ENCODE assay signal across 11 cellular contexts in the genomic region with DNA sequence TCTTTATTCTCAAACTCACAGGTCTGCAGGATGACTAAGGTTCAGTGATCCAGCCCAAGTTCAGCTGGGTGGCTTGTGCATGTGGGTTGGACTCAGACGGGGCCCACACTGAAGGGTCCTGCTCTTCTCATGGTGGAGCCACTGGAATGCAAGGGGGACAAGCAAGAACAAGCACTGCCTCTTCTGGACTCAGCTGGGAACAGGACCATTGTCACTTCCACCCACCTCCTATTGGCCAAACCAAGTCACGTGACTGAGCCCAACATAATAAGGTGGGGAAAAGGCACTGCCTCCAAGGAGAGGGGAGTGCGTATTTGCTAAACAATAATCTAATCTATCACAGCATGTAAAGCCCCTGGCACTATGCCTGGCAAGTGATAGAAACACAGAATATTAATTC.
"Had no signal": no experiment of that assay in that cellular context is flagged by ENCODE, and none has a peak within 500 bp of the region (broad histone marks: within the 10 kb centered on the region; RNA-seq: fewer than 3 reads in every experiment).

No MANE protein-coding gene starts in this region.

- DNase-seq: activated CD4-positive, alpha-beta T cell treated with anti-CD3 and anti-CD28 coated beads, Interleukin-2, amount 50 U/mL, for 1 hour; activated naive CD4-positive, alpha-beta T cell treated with anti-CD3 and anti-CD28 coated beads, Interleukin-2, amount 10 ng/mL, durations not matched to agents 7 days and 5 days; caudate nucleus; colonic mucosa; foreskin melanocyte; left ventricle myocardium superior; pancreas; retina; stimulated activated CD4-positive, alpha-beta T cell treated with anti-CD3 and anti-CD28 coated beads, Interleukin-4, amount 100 ng/mL, for 4 hours; stimulated activated naive CD8-positive, alpha-beta T cell treated with anti-CD3 and anti-CD28 coated beads, Interleukin-15, amount 100 ng/mL, for 72 hours; testis had no signal

- H3K27ac ChIP-seq: colonic mucosa, pancreas, testis had no signal

- H3K4me1 ChIP-seq: colonic mucosa, pancreas, testis had no signal

- H3K27me3 ChIP-seq: colonic mucosa, testis had no signal

- H3K36me3 ChIP-seq: colonic mucosa, pancreas had no signal

- H3K4me3 ChIP-seq: colonic mucosa, pancreas, testis had no signal
